Comparison of ENCODE assay signal across 2 cellular contexts in genomic region chr6:17446713-17447112, GRCh38.
TF ChIP-seq lines count a peak whose summit lies in the region.

No MANE protein-coding gene starts in this region.

TF ChIP-seq in HEK293, 187 proteins besides CTCF, POLR2A, EP300 and RAD21:
- TF ChIP-seq KLF10 (tag by site-specific recombination; IDR thresholded peaks at IDR 0.05) (no peak), ZSCAN16 (tag by site-specific recombination; IDR thresholded peaks at IDR 0.05) (0 out of 2 replicates have a peak, but pooled peaks have one; percentile 56)
- TF ChIP-seq, protein P1, sequence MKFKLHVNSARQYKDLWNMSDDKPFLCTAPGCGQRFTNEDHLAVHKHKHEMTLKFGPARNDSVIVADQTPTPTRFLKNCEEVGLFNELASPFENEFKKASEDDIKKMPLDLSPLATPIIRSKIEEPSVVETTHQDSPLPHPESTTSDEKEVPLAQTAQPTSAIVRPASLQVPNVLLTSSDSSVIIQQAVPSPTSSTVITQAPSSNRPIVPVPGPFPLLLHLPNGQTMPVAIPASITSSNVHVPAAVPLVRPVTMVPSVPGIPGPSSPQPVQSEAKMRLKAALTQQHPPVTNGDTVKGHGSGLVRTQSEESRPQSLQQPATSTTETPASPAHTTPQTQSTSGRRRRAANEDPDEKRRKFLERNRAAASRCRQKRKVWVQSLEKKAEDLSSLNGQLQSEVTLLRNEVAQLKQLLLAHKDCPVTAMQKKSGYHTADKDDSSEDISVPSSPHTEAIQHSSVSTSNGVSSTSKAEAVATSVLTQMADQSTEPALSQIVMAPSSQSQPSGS (tag by site-specific recombination; IDR thresholded peaks at IDR 0.05; ENCODE audit: low read depth), result no peak
TF ChIP-seq in HEK293: peak in this region for 1.

TF ChIP-seq in GM12878, 131 proteins besides CTCF, POLR2A, EP300 and RAD21:
- TF ChIP-seq EZH2 (IDR thresholded peaks at IDR 0.05; ENCODE audit: borderline replicate concordance, control insufficient read depth, low read depth, low read length) (no peak), ATF7 (IDR thresholded peaks at IDR 0.05; ENCODE audit: low read depth) (no peak), ZNF24 (IDR thresholded peaks at IDR 0.05) (no peak), NR2C1 (IDR thresholded peaks at IDR 0.05) (no peak), MEF2B (IDR thresholded peaks at IDR 0.05; ENCODE audit: partially characterized antibody, poor library complexity, severe bottlenecking) (no peak), FOXM1 (IDR thresholded peaks at IDR 0.05; ENCODE audit: low read depth, low read length) (no peak), CBX3 (IDR thresholded peaks at IDR 0.05; ENCODE audit: borderline replicate concordance, low read depth) (no peak), IKZF2 (IDR thresholded peaks at IDR 0.05) (peak in 1 of 2 experiments; percentile 7; a peak in 1 of 4 replicates), CREM (IDR thresholded peaks at IDR 0.05; ENCODE audit: low read depth) (no peak), PAX5 (IDR thresholded peaks at IDR 0.05; ENCODE audit: borderline replicate concordance, low read depth, low read length) (peak; percentile 79), STAT3 (IDR thresholded peaks at IDR 0.05; ENCODE audit: low read depth, low read length) (no peak)
- TF ChIP-seq, protein P2, sequence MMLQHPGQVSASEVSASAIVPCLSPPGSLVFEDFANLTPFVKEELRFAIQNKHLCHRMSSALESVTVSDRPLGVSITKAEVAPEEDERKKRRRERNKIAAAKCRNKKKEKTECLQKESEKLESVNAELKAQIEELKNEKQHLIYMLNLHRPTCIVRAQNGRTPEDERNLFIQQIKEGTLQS (IDR thresholded peaks at IDR 0.05; ENCODE audit: borderline replicate concordance, extremely low read depth, low read depth, low read length), result no peak
TF ChIP-seq in GM12878: peak in this region for 2.
